In genomic region chr13:97460004-97460756, GRCh38 we compare ENCODE assay signal across 8 cellular contexts. TPM values are rescaled to one million over a fixed set of nuclear protein-coding genes. Genes with fewer than 3 reads are reported as not detected.
DNase-seq lines count a peak whose midpoint lies in the region; ATAC-seq and TF ChIP-seq lines count a peak whose summit lies in the region.

No MANE protein-coding gene starts in this region.

- TF ChIP-seq CTCF in GM13976 (IDR thresholded peaks at IDR 0.05; ENCODE audit: borderline replicate concordance, control extremely low read depth, extremely low read depth, insufficient read depth, missing control alignments) (no peak), colonic mucosa (IDR thresholded peaks at IDR 0.05) (no peak)

- ATAC-seq in GM21390 (IDR thresholded peaks at IDR 0.05; ENCODE audit: unreplicated experiment) (peak; percentile 91), HG03520 (IDR thresholded peaks at IDR 0.05; ENCODE audit: unreplicated experiment) (peak; percentile 93), left ventricle myocardium superior (peak; percentile 73)

- H3K27ac ChIP-seq in colonic mucosa, result no peak overlapping the region

- peaks cover 3% of the 10 kb centered on the region for H3K9me3 Mint-ChIP-seq in activated CD4-positive, alpha-beta T cell treated with anti-CD3 and anti-CD28 coated beads, Interleukin-2, amount 10 ng/mL, durations not matched to agents 7 days and 5 days

- peaks cover 36% of the 10 kb centered on the region for H3K4me1 Mint-ChIP-seq in activated CD4-positive, alpha-beta T cell treated with anti-CD3 and anti-CD28 coated beads, Interleukin-2, amount 10 ng/mL, durations not matched to agents 7 days and 5 days

- CTCF ChIA-PET in activated CD4-positive, alpha-beta T cell treated with anti-CD3 and anti-CD28 coated beads, Interleukin-2, amount 10 ng/mL, durations not matched to agents 7 days and 5 days (lab: Charles Lee), result no interaction called here

- no peak overlapping the region for H3K4me3 ChIP-seq in colonic mucosa

- H3K36me3 Mint-ChIP-seq in activated CD4-positive, alpha-beta T cell treated with anti-CD3 and anti-CD28 coated beads, Interleukin-2, amount 10 ng/mL, durations not matched to agents 7 days and 5 days (ENCODE audit: low read depth), result peaks cover 15% of the 10 kb centered on the region

- no peaks in the 10 kb centered on the region for H3K9me3 ChIP-seq in colonic mucosa

- H3K4me1 ChIP-seq in colonic mucosa, result no peaks in the 10 kb centered on the region

- no peak overlapping the region for H3K9ac ChIP-seq in colonic mucosa (ENCODE audit: low read depth in 2 of 2, low read length in 2 of 2)

- H3K27me3 Mint-ChIP-seq in activated CD4-positive, alpha-beta T cell treated with anti-CD3 and anti-CD28 coated beads, Interleukin-2, amount 10 ng/mL, durations not matched to agents 7 days and 5 days, result no peaks in the 10 kb centered on the region

- no peak overlapping the region for H3K4me3 Mint-ChIP-seq in activated CD4-positive, alpha-beta T cell treated with anti-CD3 and anti-CD28 coated beads, Interleukin-2, amount 10 ng/mL, durations not matched to agents 7 days and 5 days

- H3K27me3 ChIP-seq in colonic mucosa, result no peaks in the 10 kb centered on the region

- in situ Hi-C loops in GM13976 (cut with MboI; ENCODE audit: low sequenced_read_pairs, unreplicated experiment), result no loop called here

- POLR2A ChIA-PET in activated CD4-positive, alpha-beta T cell treated with anti-CD3 and anti-CD28 coated beads, Interleukin-2, amount 10 ng/mL, durations not matched to agents 7 days and 5 days (lab: Charles Lee), result no interaction called here

- DNase-seq in GM13976 (ENCODE audit: low spot score) (peak; percentile 46), left ventricle myocardium superior (no peak), colonic mucosa (no peak), dedifferentiated amniotic fluid mesenchymal stem cell (ENCODE audit: extremely low spot score) (no peak), NCI-H2171 treated with DMSO at 0.1 percent for 48 hours (lab: John Stamatoyannopoulos, UW) (no peak)
- no peak for DNase-seq in activated CD4-positive, alpha-beta T cell treated with anti-CD3 and anti-CD28 coated beads, Interleukin-2, amount 10 ng/mL, durations not matched to agents 7 days and 5 days

- intact Hi-C loops in left ventricle myocardium superior (cut with micrococcal nuclease), result no loop called here
- intact Hi-C loops in colonic mucosa (cut with DNase I), result no loop called here

- H3K36me3 ChIP-seq in colonic mucosa, result no peaks in the 10 kb centered on the region

- no peak overlapping the region for H3K27ac Mint-ChIP-seq in activated CD4-positive, alpha-beta T cell treated with anti-CD3 and anti-CD28 coated beads, Interleukin-2, amount 10 ng/mL, durations not matched to agents 7 days and 5 days

RNA-seq across cellular contexts. Expression of gene RAP2A, which starts 26.2 kb away (rescaled TPM):
- total RNA-seq in left ventricle myocardium superior, result 15.5 TPM
- 10 to 100 TPM; 35.9 to 38.2 TPM for total RNA-seq in colonic mucosa
- total RNA-seq in activated CD4-positive, alpha-beta T cell treated with anti-CD3 and anti-CD28 coated beads, Interleukin-2, amount 10 ng/mL, durations not matched to agents 7 days and 5 days, result 10 to 100 TPM; 26.3 to 31.0 TPM
